Comparison of ENCODE assay signal across 11 cellular contexts in the genomic region with DNA sequence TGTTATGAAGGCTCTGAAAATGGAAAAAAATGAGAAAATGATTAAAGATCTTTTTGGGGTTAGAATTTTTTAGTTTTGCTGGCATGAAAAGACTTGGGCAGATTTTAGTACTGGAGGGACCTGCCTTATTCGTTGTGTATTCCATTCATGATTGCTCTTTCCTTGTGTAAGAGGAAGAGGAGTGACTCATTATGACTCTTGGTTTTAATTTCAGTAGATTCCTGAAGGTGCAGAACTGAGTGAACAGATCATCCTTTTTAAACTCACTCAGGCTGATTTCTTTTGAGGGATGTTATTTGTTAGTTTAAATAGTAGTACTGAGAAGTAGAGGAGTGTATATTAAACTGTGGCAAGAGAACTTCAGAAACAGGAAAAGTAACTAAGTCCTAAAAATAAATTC. TPM values are rescaled to one million over a fixed set of nuclear protein-coding genes. Genes with fewer than 3 reads are reported as not detected.
DNase-seq lines count a peak whose midpoint lies in the region; ATAC-seq and TF ChIP-seq lines count a peak whose summit lies in the region.
"Had no signal": no experiment of that assay in that cellular context is flagged by ENCODE, and none has a peak within 500 bp of the region (broad histone marks: within the 10 kb centered on the region; RNA-seq: fewer than 3 reads in every experiment).

No MANE protein-coding gene starts in this region.

- ATAC-seq in IMR-90 (ENCODE audit: low read depth), result peak; percentile 83
- peak; percentile 60 for ATAC-seq in left colon

- intact Hi-C loops in IMR-90 (cut with micrococcal nuclease) (loop anchor here (5.0 kb wide), 3 partner anchors 87 to 293 kb away; a partner anchor contains a TSS), mammary epithelial cell (cut with micrococcal nuclease) (loop anchor here (2.0 kb wide), 1 partner anchor 26 kb away; no protein-coding TSS in a partner anchor), left colon (cut with DNase I, micrococcal nuclease) (no loop called here)

- H3K18ac ChIP-seq in IMR-90 (ENCODE audit: low read depth, low read length), result no peak overlapping the region; the same call in 1 of the 2 replicates

- H2BK120ac ChIP-seq in IMR-90 (ENCODE audit: low read depth, low read length), result peak overlapping the region; percentile 75; the same call in 1 of the 2 replicates

- no peak overlapping the region for H3K27ac Mint-ChIP-seq in glutamatergic neuron (ENCODE audit: unreplicated experiment)
- H3K27ac Mint-ChIP-seq: activated T-cell treated with anti-CD3 and anti-CD28 coated beads, Interleukin-2, amount 50 U/mL, for 24 hours had no signal

- H3K27me3 ChIP-seq in IMR-90 (ENCODE audit: control insufficient read depth, insufficient read depth, low read length), result no peaks in the 10 kb centered on the region
- H3K27me3 ChIP-seq in mammary epithelial cell (ENCODE audit: insufficient read depth, low read length), result no peaks in the 10 kb centered on the region
- H3K27me3 ChIP-seq: MG63 had no signal

- H2BK5ac ChIP-seq in IMR-90 (ENCODE audit: low read depth, low read length, poor library complexity, severe bottlenecking), result peak overlapping the region; percentile 86

- peaks cover 18% of the 10 kb centered on the region for H3K4me1 ChIP-seq in IMR-90 (ENCODE audit: control insufficient read depth, insufficient read depth, low read length)
- H3K4me1 ChIP-seq in mammary epithelial cell (ENCODE audit: insufficient read depth, low read length), result peaks cover 34% of the 10 kb centered on the region
- H3K4me1 ChIP-seq: prostate gland had no signal

- in situ Hi-C loops in IMR-90 (cut with MboI; ENCODE audit: low sequenced_read_pairs), result no loop called here
- in situ Hi-C loops in mammary epithelial cell (cut with MboI; ENCODE audit: low sequenced_read_pairs in 2 of 2), result loop anchor here in 1 of 2 donors (10.0 to 25.0 kb wide), 3 partner anchors 116 to 433 kb away; a partner anchor contains a TSS

- POLR2A ChIA-PET in IMR-90 (lab: Charles Lee; ENCODE audit: unreplicated experiment), result no interaction called here

- no peak for TF ChIP-seq POLR2A in IMR-90 (IDR thresholded peaks at IDR 0.05; ENCODE audit: low read depth, low read length)

- peak; percentile 29 for DNase-seq in AG09319 (ENCODE audit: extremely low read depth, low read depth)
- DNase-seq in IMR-90, result peak; percentile 89
- DNase-seq in mammary epithelial cell, result peak; percentile 86
- DNase-seq in left colon, result no peak
- DNase-seq in NK-92 (lab: John Stamatoyannopoulos, UW; ENCODE audit: unreplicated experiment), result no peak
- DNase-seq in glutamatergic neuron, result no peak
- no peak for DNase-seq in NCI-H82 (lab: John Stamatoyannopoulos, UW)
- DNase-seq in Kasumi-1 (lab: John Stamatoyannopoulos, UW), result no peak
- DNase-seq: activated T-cell treated with anti-CD3 and anti-CD28 coated beads, Interleukin-2, amount 50 U/mL, for 24 hours; MG63 had no signal

- H2AFZ ChIP-seq in IMR-90 (replicated peaks; ENCODE audit: low read length, poor library complexity) (no peak overlapping the region), mammary epithelial cell (ENCODE audit: low read depth, low read length) (peak overlapping the region; percentile 29)

- H3K79me2 ChIP-seq in mammary epithelial cell (ENCODE audit: insufficient read depth, low read length), result no peaks in the 10 kb centered on the region

- TF ChIP-seq RAD21 in IMR-90 (IDR thresholded peaks at IDR 0.05; ENCODE audit: low read length), result no peak

- H3K9me1 ChIP-seq in IMR-90 (ENCODE audit: insufficient read depth, low read length), result peaks cover 7% of the 10 kb centered on the region

- no peaks in the 10 kb centered on the region for H4K20me1 ChIP-seq in IMR-90 (ENCODE audit: insufficient read depth, low read length)
- H4K20me1 ChIP-seq in mammary epithelial cell (ENCODE audit: insufficient read depth, low read length), result no peaks in the 10 kb centered on the region

- H3K4me1 Mint-ChIP-seq in glutamatergic neuron (ENCODE audit: low read depth, unreplicated experiment), result peaks cover 40% of the 10 kb centered on the region

- peaks cover 2% of the 10 kb centered on the region for H3K9me3 Mint-ChIP-seq in glutamatergic neuron (ENCODE audit: unreplicated experiment)
- H3K9me3 Mint-ChIP-seq: activated T-cell treated with anti-CD3 and anti-CD28 coated beads, Interleukin-2, amount 50 U/mL, for 24 hours had no signal

- dilution Hi-C loops in IMR-90 (cut with HindIII; ENCODE audit: low sequenced_read_pairs, unreplicated experiment), result no loop called here
- dilution Hi-C loops in mammary epithelial cell (cut with HindIII; ENCODE audit: low sequenced_read_pairs), result no loop called here

- H3K36me3 Mint-ChIP-seq in glutamatergic neuron (ENCODE audit: unreplicated experiment), result no peaks in the 10 kb centered on the region

- no peaks in the 10 kb centered on the region for H3K79me1 ChIP-seq in IMR-90 (ENCODE audit: low read depth in 1 of 2, low read length in 2 of 2)

- no peak overlapping the region for H3K4ac ChIP-seq in IMR-90 (ENCODE audit: low read depth, low read length)

- H2AK5ac ChIP-seq in IMR-90 (ENCODE audit: low read depth, low read length), result no peak overlapping the region

- H3K27me3 Mint-ChIP-seq in glutamatergic neuron (ENCODE audit: unreplicated experiment), result peaks cover 6% of the 10 kb centered on the region

- no peak overlapping the region for H4K91ac ChIP-seq in IMR-90 (ENCODE audit: insufficient read depth, low read depth, low read length)

- H3K4me3 Mint-ChIP-seq in glutamatergic neuron (ENCODE audit: unreplicated experiment), result no peak overlapping the region
- H3K4me3 Mint-ChIP-seq: activated T-cell treated with anti-CD3 and anti-CD28 coated beads, Interleukin-2, amount 50 U/mL, for 24 hours had no signal

- H2BK20ac ChIP-seq in IMR-90 (ENCODE audit: low read depth, low read length), result no peak overlapping the region

- H3K36me3 ChIP-seq in IMR-90 (ENCODE audit: control insufficient read depth, insufficient read depth, low read length) (no peaks in the 10 kb centered on the region), mammary epithelial cell (ENCODE audit: insufficient read depth, low read length) (no peaks in the 10 kb centered on the region)
- H3K36me3 ChIP-seq: MG63, prostate gland had no signal

- no peak overlapping the region for H4K8ac ChIP-seq in IMR-90 (ENCODE audit: low read depth in 2 of 2, low read length in 2 of 2)

- no peak overlapping the region for H3K14ac ChIP-seq in IMR-90 (replicated peaks; ENCODE audit: low read depth, low read length)

- H3K9me3 ChIP-seq in IMR-90 (ENCODE audit: control insufficient read depth, insufficient read depth, low read length), result no peaks in the 10 kb centered on the region
- no peaks in the 10 kb centered on the region for H3K9me3 ChIP-seq in mammary epithelial cell (replicated peaks; ENCODE audit: insufficient read depth, low read length)
- H3K9me3 ChIP-seq: MG63, prostate gland had no signal

- H3K23ac ChIP-seq in IMR-90 (ENCODE audit: low read depth, low read length), result no peak overlapping the region

- H3K4me3 ChIP-seq in IMR-90 (ENCODE audit: insufficient read depth, low read depth, low read length), result no peak overlapping the region
- no peak overlapping the region for H3K4me3 ChIP-seq in mammary epithelial cell (replicated peaks in 1 of 3; ENCODE audit: insufficient read depth in 1 of 3, low read depth in 2 of 3, low read length in 3 of 3)
- H3K4me3 ChIP-seq: MG63, prostate gland had no signal

- CTCF ChIA-PET in IMR-90 (lab: Yijun Ruan, JAX), result no interaction called here
- CTCF ChIA-PET in mammary epithelial cell (lab: Charles Lee; ENCODE audit: low non-redundant PET), result no interaction called here

- no CpG with 5 or more reads among the region's 1 CpG for WGBS in IMR-90 (ENCODE audit: extremely low coverage in 2 of 2, insufficient read length in 1 of 2), 2 experiments
- WGBS in mammary epithelial cell (ENCODE audit: low coverage, missing lambda C conversion rate), result 0% methylated on average over 1 of the region's 1 CpG

- BruUV-seq in IMR-90 (replicated peaks; lab: Mats Ljungman, UMichigan), result no TSS peak
- BruUV-seq in mammary epithelial cell (replicated peaks; lab: Mats Ljungman, UMichigan), result no TSS peak

- H3K9ac ChIP-seq in IMR-90 (ENCODE audit: low read depth, low read length) (no peak overlapping the region), mammary epithelial cell (ENCODE audit: insufficient read depth, low read length) (no peak overlapping the region)

- peak overlapping the region; percentile 19; the same call in 1 of the 2 replicates for H3K4me2 ChIP-seq in IMR-90 (ENCODE audit: low read depth, low read length)
- H3K4me2 ChIP-seq in mammary epithelial cell (ENCODE audit: insufficient read depth, low read depth, low read length), result peak overlapping the region; percentile 19

- TF ChIP-seq CTCF in AG09319 (IDR thresholded peaks at IDR 0.05; ENCODE audit: low read depth, low read length), result no peak
- TF ChIP-seq CTCF in IMR-90 (conservative IDR thresholded peaks at IDR 0.05; ENCODE audit: low read depth, low read length), result no peak
- TF ChIP-seq CTCF in mammary epithelial cell (conservative IDR thresholded peaks at IDR 0.05 in 1 of 2, IDR thresholded peaks at IDR 0.05 in 1 of 2; ENCODE audit: extremely low read depth in 1 of 2, insufficient read depth in 1 of 2, low read depth in 1 of 2, low read length in 2 of 2), result no peak
- TF ChIP-seq CTCF in glutamatergic neuron (IDR thresholded peaks at IDR 0.05; ENCODE audit: partially characterized antibody, unreplicated experiment), result no peak

- no peak overlapping the region for H4K5ac ChIP-seq in IMR-90 (ENCODE audit: low read depth, low read length)

- H2BK15ac ChIP-seq in IMR-90 (ENCODE audit: low read depth, low read length), result no peak overlapping the region; the same call in 2 of the 3 replicates

- no peak overlapping the region for H3K27ac ChIP-seq in IMR-90 (ENCODE audit: insufficient read depth, low read length)
- peak overlapping the region; percentile 79 for H3K27ac ChIP-seq in mammary epithelial cell (ENCODE audit: insufficient read depth, low read depth, low read length)
- H3K27ac ChIP-seq: prostate gland had no signal

- no peak overlapping the region for H3K56ac ChIP-seq in IMR-90 (ENCODE audit: extremely low read depth, insufficient read depth, low read length)

- no peak overlapping the region for H2AK9ac ChIP-seq in IMR-90 (replicated peaks; ENCODE audit: low read depth, low read length, poor library complexity)

TF ChIP-seq in IMR-90, 13 proteins besides CTCF, POLR2A, EP300 and RAD21 (continues in another document):
- TF ChIP-seq CHD1 (IDR thresholded peaks at IDR 0.05; ENCODE audit: low read depth, low read length), result no peak
- peak; percentile 87 for TF ChIP-seq FOS (IDR thresholded peaks at IDR 0.05; ENCODE audit: low read depth, low read length)
- no peak for TF ChIP-seq RCOR1 (IDR thresholded peaks at IDR 0.05; ENCODE audit: insufficient replicate concordance, low read length)
- TF ChIP-seq CEBPB (IDR thresholded peaks at IDR 0.05; ENCODE audit: low read depth, low read length), result peak; percentile 88

RNA-seq across cellular contexts. Expression of a gene that starts 41.6 kb away (rescaled TPM):
- total RNA-seq in IMR-90 (2012; rRNA removed) (1.6 and 1.7 TPM in 2 replicates), mammary epithelial cell (1 to 10 TPM; 4.8 to 9.2 TPM), left colon (1 to 10 TPM; 3.4 to 7.6 TPM), glutamatergic neuron (ENCODE audit: unreplicated experiment) (600 TPM)
- polyA plus RNA-seq in IMR-90 (2012; rRNA removed) (0.22 TPM in 2 replicates), mammary epithelial cell (0.48 TPM)
- 0.01 and 0.53 TPM in 2 replicates for polyA plus RNA-seq in IMR-90 (2012; cell fraction: cytosol; rRNA removed)
- polyA plus RNA-seq in IMR-90 (2012; cell fraction: nucleus; rRNA removed; ENCODE audit: low replicate concordance), result 0.26 TPM in 1 of 2 replicates, not detected in the other
- polyA minus RNA-seq in mammary epithelial cell, result 1.7 TPM

Comparison
In these comparisons a context has a peak if more than half of its experiments do, and no peak if none do; other contexts are left out.
1. DNase-seq: peak in AG09319 (single experiment), IMR-90 (single experiment) and mammary epithelial cell (single experiment); none in left colon (0 of 2), NK-92 (single experiment), glutamatergic neuron (single experiment), NCI-H82 (single experiment) and Kasumi-1 (0 of 2).
2. RNA of a gene that starts 41.6 kb away (total RNA-seq): 600 TPM in glutamatergic neuron (single experiment); 4.8 to 9.2 TPM in mammary epithelial cell, 3.4 to 7.6 TPM in left colon and 1.6 to 1.7 TPM in IMR-90; every median in the first group is over 10 times any median in the second.
3. intact Hi-C loops: an anchor here in IMR-90 (5.0 kb wide) and mammary epithelial cell (2.0 kb wide); none called in left colon.